19 cellular contexts compared by ENCODE assay signal in the genomic region with DNA sequence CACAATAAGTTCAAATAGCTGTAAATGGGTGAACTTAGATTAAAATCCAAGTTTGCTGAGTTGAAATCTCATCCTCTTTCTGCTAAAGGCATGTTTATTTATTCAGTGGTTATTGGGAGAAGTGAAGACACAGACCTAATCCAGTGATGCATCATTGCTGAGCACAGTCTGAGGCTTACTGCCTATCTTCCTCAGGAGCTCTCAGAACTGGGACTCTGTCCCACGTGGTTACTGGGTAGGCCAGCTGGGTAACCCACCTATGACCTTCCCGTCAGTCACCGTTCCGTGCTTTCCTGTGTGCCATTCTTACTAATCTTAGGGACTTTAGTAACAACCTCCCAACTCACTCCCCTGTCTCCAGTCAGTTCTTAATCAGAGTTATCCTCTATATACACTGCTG.
"Had no signal": no experiment of that assay in that cellular context is flagged by ENCODE, and none has a peak within 500 bp of the region (broad histone marks: within the 10 kb centered on the region; RNA-seq: fewer than 3 reads in every experiment).

No MANE protein-coding gene starts in this region.

- H3K4me3 ChIP-seq: colonic mucosa, heart right ventricle, upper lobe of right lung had no signal

- DNase-seq: activated CD4-positive, alpha-beta T cell treated with anti-CD3 and anti-CD28 coated beads, Interleukin-2, amount 50 U/mL, for 1 hour; activated CD8-positive, alpha-beta memory T cell treated with anti-CD3 and anti-CD28 coated beads, Interleukin-2, amount 50 U/mL, for 4 hours; activated naive CD4-positive, alpha-beta T cell treated with anti-CD3 and anti-CD28 coated beads, Interleukin-2, amount 50 U/mL, for 16 hours; activated T-cell treated with anti-CD3 and anti-CD28 coated beads, Interleukin-2, amount 50 U/mL, for 4 hours; aorta; brain microvascular endothelial cell; colonic mucosa; heart right ventricle; left cardiac atrium; mesendoderm; naive thymus-derived CD4-positive, alpha-beta T cell; stimulated activated CD4-positive, alpha-beta T cell treated with anti-CD3 and anti-CD28 coated beads, Interleukin-12 subunit alpha, Interleukin-12 subunit beta, amount 100 ng/mL, for 4 hours; stimulated activated CD4-positive, alpha-beta T cell treated with anti-CD3 and anti-CD28 coated beads, Interleukin-1b, Interleukin-23, amount 100 ng/mL, for 48 hours; stimulated activated CD8-positive, alpha-beta memory T cell treated with anti-CD3 and anti-CD28 coated beads, Interleukin-4, amount 100 ng/mL, for 48 hours; stimulated activated naive CD4-positive, alpha-beta T cell; T1000; upper lobe of right lung had no signal

- H3K9me3 ChIP-seq: colonic mucosa, upper lobe of right lung had no signal

- H3K36me3 ChIP-seq: brain microvascular endothelial cell, colonic mucosa, heart right ventricle, upper lobe of right lung had no signal

- H3K79me2 ChIP-seq: parathyroid adenoma had no signal

- H3K4me1 ChIP-seq: colonic mucosa, heart right ventricle, parathyroid adenoma, upper lobe of right lung had no signal

- H3K27me3 ChIP-seq: brain microvascular endothelial cell, colonic mucosa, heart right ventricle, upper lobe of right lung had no signal

- H3K27ac ChIP-seq: brain microvascular endothelial cell, colonic mucosa, heart right ventricle, parathyroid adenoma, upper lobe of right lung had no signal

- H2AFZ ChIP-seq: parathyroid adenoma had no signal

- ATAC-seq: activated CD4-positive, CD25-positive, alpha-beta regulatory T cell treated with anti-CD3 and anti-CD28 coated beads, Interleukin-2, amount 50 U/mL, for 24 hours; activated T-cell treated with anti-CD3 and anti-CD28 coated beads, Interleukin-2, amount 50 U/mL, for 4 hours; heart right ventricle; left cardiac atrium; naive thymus-derived CD4-positive, alpha-beta T cell; upper lobe of right lung had no signal
